Comparison of ENCODE assay signal across 1 cellular context in the genomic region with DNA sequence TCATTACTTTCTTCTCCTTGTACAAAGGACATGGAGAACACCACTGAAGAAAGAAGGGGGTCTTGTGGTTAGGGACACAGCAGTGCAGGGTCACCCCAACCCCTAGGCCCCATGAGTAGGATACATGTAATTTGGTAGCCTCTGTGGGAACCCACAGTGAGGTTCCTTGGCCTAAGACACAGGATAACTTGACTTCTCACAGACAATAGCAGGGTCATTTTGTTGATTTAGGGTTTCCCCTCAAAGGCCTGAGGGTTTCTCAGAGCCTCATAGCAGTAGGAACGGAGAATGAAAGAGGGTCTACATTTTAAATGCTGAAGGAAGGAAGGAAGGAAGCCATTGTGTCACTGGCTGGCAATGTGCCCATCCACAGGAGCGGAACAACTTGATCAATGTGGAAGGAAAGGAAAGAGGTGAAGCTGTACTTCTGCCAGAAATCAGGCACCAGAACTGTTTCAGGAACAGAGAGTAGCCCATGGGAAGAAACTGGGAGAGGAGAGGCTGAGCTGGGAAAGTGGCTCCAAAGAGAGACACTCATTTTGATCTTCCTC.
TF ChIP-seq lines count a peak whose summit lies in the region.

No MANE protein-coding gene starts in this region.

TF ChIP-seq in GM12878, 131 proteins besides CTCF, POLR2A, EP300 and RAD21:
- TF ChIP-seq RUNX3 (IDR thresholded peaks at IDR 0.05; ENCODE audit: low read length) = 0 out of 2 replicates have a peak, but pooled peaks have one; percentile 20
- TF ChIP-seq TBL1XR1 (IDR thresholded peaks at IDR 0.05; ENCODE audit: low read depth, low read length) = no peak
- TF ChIP-seq, protein P1, sequence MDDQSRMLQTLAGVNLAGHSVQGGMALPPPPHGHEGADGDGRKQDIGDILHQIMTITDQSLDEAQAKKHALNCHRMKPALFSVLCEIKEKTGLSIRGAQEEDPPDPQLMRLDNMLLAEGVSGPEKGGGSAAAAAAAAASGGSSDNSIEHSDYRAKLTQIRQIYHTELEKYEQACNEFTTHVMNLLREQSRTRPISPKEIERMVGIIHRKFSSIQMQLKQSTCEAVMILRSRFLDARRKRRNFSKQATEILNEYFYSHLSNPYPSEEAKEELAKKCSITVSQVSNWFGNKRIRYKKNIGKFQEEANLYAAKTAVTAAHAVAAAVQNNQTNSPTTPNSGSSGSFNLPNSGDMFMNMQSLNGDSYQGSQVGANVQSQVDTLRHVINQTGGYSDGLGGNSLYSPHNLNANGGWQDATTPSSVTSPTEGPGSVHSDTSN (IDR thresholded peaks at IDR 0.05; ENCODE audit: insufficient replicate concordance, low read depth, low read length) = no peak
- TF ChIP-seq SMAD1 (IDR thresholded peaks at IDR 0.05; ENCODE audit: low read depth, partially characterized antibody) = no peak
- no peak for TF ChIP-seq NRF1 (conservative IDR thresholded peaks at IDR 0.05; ENCODE audit: low read depth, low read length)
- no peak for TF ChIP-seq POU2F2 (IDR thresholded peaks at IDR 0.05; ENCODE audit: borderline replicate concordance, low read depth, low read length)
- no peak for TF ChIP-seq NFYA (IDR thresholded peaks at IDR 0.05; ENCODE audit: borderline replicate concordance, low read depth, low read length)
- no peak for TF ChIP-seq SMAD5 (IDR thresholded peaks at IDR 0.05; ENCODE audit: low read depth)
- no peak for TF ChIP-seq PAX8 (IDR thresholded peaks at IDR 0.05)
- TF ChIP-seq ZNF687 (IDR thresholded peaks at IDR 0.05) = peak; percentile 82
- no peak for TF ChIP-seq WRNIP1 (IDR thresholded peaks at IDR 0.05; ENCODE audit: borderline replicate concordance, low read depth, low read length)
- peak; percentile 0; the same call in 1 of the 2 replicates for TF ChIP-seq ZBED1 (IDR thresholded peaks at IDR 0.05; ENCODE audit: borderline replicate concordance)
- no peak for TF ChIP-seq SMC3 (IDR thresholded peaks at IDR 0.05; ENCODE audit: borderline replicate concordance, low read length)
- peak; percentile 63; the same call in 1 of the 2 replicates for TF ChIP-seq ZNF592 (IDR thresholded peaks at IDR 0.05)
- TF ChIP-seq, protein P2, sequence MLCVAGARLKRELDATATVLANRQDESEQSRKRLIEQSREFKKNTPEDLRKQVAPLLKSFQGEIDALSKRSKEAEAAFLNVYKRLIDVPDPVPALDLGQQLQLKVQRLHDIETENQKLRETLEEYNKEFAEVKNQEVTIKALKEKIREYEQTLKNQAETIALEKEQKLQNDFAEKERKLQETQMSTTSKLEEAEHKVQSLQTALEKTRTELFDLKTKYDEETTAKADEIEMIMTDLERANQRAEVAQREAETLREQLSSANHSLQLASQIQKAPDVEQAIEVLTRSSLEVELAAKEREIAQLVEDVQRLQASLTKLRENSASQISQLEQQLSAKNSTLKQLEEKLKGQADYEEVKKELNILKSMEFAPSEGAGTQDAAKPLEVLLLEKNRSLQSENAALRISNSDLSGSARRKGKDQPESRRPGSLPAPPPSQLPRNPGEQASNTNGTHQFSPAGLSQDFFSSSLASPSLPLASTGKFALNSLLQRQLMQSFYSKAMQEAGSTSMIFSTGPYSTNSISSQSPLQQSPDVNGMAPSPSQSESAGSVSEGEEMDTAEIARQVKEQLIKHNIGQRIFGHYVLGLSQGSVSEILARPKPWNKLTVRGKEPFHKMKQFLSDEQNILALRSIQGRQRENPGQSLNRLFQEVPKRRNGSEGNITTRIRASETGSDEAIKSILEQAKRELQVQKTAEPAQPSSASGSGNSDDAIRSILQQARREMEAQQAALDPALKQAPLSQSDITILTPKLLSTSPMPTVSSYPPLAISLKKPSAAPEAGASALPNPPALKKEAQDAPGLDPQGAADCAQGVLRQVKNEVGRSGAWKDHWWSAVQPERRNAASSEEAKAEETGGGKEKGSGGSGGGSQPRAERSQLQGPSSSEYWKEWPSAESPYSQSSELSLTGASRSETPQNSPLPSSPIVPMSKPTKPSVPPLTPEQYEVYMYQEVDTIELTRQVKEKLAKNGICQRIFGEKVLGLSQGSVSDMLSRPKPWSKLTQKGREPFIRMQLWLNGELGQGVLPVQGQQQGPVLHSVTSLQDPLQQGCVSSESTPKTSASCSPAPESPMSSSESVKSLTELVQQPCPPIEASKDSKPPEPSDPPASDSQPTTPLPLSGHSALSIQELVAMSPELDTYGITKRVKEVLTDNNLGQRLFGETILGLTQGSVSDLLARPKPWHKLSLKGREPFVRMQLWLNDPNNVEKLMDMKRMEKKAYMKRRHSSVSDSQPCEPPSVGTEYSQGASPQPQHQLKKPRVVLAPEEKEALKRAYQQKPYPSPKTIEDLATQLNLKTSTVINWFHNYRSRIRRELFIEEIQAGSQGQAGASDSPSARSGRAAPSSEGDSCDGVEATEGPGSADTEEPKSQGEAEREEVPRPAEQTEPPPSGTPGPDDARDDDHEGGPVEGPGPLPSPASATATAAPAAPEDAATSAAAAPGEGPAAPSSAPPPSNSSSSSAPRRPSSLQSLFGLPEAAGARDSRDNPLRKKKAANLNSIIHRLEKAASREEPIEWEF (IDR thresholded peaks at IDR 0.05; ENCODE audit: insufficient replicate concordance, low read depth, low read length) = no peak
- TF ChIP-seq IRF4 (IDR thresholded peaks at IDR 0.05; ENCODE audit: low read depth, low read length) = no peak
- TF ChIP-seq ETV6 (conservative IDR thresholded peaks at IDR 0.05 in 1 of 2, IDR thresholded peaks at IDR 0.05 in 1 of 2; ENCODE audit: borderline replicate concordance in 1 of 2, low read depth in 1 of 2) = peak in 1 of 2 experiments; percentile 55; a peak in 1 of 4 replicates
- no peak for TF ChIP-seq ZNF274 (IDR thresholded peaks at IDR 0.05; ENCODE audit: insufficient read depth, insufficient read length)
- TF ChIP-seq EED (IDR thresholded peaks at IDR 0.05; ENCODE audit: low read depth) = 0 out of 2 replicates have a peak, but pooled peaks have one; percentile 4
